Comparison of ENCODE assay signal across 10 cellular contexts in the genomic region with DNA sequence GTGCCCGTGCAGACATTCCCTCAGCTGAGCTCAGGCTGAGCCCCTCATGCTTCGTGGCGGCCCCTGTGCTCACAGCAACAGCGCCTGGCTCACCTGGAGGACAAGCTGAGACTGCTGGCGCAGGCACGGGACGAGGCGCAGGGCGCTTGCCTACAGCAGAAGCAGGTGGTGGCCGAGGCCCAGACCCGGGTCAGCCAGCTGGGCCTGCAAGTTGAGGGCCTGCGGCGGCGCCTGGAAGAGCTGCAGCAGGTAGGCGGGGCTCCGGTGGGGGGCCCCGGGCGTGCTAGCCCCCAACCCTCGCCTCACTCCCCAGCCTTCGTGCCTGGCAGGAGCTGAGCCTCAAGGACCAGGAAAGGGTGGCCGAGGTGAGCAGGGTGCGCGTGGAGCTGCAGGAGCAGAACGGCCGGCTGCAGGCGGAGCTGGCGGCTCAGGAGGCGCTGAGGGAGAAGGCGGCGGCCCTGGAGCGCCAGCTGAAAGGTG. TPM values are rescaled to one million over a fixed set of nuclear protein-coding genes. Genes with fewer than 3 reads are reported as not detected.
DNase-seq lines count a peak whose midpoint lies in the region; ATAC-seq, FAIRE-seq and TF ChIP-seq lines count a peak whose summit lies in the region.
"Had no signal": no experiment of that assay in that cellular context is flagged by ENCODE, and none has a peak within 500 bp of the region (broad histone marks: within the 10 kb centered on the region; RNA-seq: fewer than 3 reads in every experiment).

No MANE protein-coding gene starts in this region.

- H3F3A ChIP-seq in OCI-LY1 (ENCODE audit: insufficient read depth, low read length): no peaks in the 10 kb centered on the region

- DNase-seq in effector memory CD8-positive, alpha-beta T cell: no peak
- DNase-seq in prostate gland (ENCODE audit: low spot score): no peak
- no peak for DNase-seq in inferior parietal cortex (ENCODE audit: extremely low spot score)
- DNase-seq in D721Med (ENCODE audit: insufficient read length, low spot score): no peak
- DNase-seq in NOMO-1 treated with DMSO at 0.1 percent for 48 hours (lab: John Stamatoyannopoulos, UW; ENCODE audit: unreplicated experiment): no peak
- no peak for DNase-seq in amniotic stem cell (lab: John Stamatoyannopoulos, UW)
- DNase-seq: SIG-M5 had no signal

- no peak overlapping the region for H2AFZ ChIP-seq in OCI-LY1 (ENCODE audit: low read length)

- H3K36me3 ChIP-seq in OCI-LY1 (ENCODE audit: insufficient read depth, low read length) (peaks cover 4% of the 10 kb centered on the region; the same call in 1 of the 2 replicates), prostate gland (no peaks in the 10 kb centered on the region)

- no peak for TF ChIP-seq POLR2A in GM18505 (IDR thresholded peaks at IDR 0.05; ENCODE audit: borderline replicate concordance, extremely low read depth, insufficient read depth, insufficient read length)
- no peak for TF ChIP-seq POLR2A in prostate gland (IDR thresholded peaks at IDR 0.05)

- H3K27ac Mint-ChIP-seq in effector memory CD8-positive, alpha-beta T cell: no peak overlapping the region

- H3K4me3 ChIP-seq in OCI-LY1 (ENCODE audit: low read depth, low read length, poor library complexity, severe bottlenecking) (no peak overlapping the region), prostate gland (peak overlapping the region in 1 of 2 donors; percentile 40)

- peak overlapping the region; percentile 84 to 85 for H3K4me3 Mint-ChIP-seq in effector memory CD8-positive, alpha-beta T cell

- no peak for TF ChIP-seq CTCF in OCI-LY1 (IDR thresholded peaks at IDR 0.05; ENCODE audit: low read length)
- TF ChIP-seq CTCF in prostate gland (IDR thresholded peaks at IDR 0.05): no peak
- TF ChIP-seq CTCF in D721Med (IDR thresholded peaks at IDR 0.05; ENCODE audit: insufficient read depth, missing control alignments): no peak

- H3K36me3 Mint-ChIP-seq in effector memory CD8-positive, alpha-beta T cell (ENCODE audit: insufficient read depth): peaks cover 6% of the 10 kb centered on the region

- no peaks in the 10 kb centered on the region for H3K9me2 ChIP-seq in OCI-LY1 (ENCODE audit: low read depth, low read length)

- H3K4me1 ChIP-seq in OCI-LY1 (ENCODE audit: insufficient read depth, low read length, severe bottlenecking) (peaks cover 19% of the 10 kb centered on the region), prostate gland (replicated peaks) (peaks cover 12% of the 10 kb centered on the region)

- ATAC-seq in GM18505 (IDR thresholded peaks at IDR 0.05; ENCODE audit: unreplicated experiment): peak; percentile 1
- no peak for ATAC-seq in effector memory CD8-positive, alpha-beta T cell (replicated peaks)

- peak overlapping the region; percentile 72; the same call in 1 of the 2 replicates for H3K4me2 ChIP-seq in OCI-LY1 (ENCODE audit: low read length)

- intact Hi-C loops in prostate gland (cut with DNase I): loop anchor here (2.0 kb wide), 1 partner anchor 125 kb away; no protein-coding TSS in a partner anchor

- no peaks in the 10 kb centered on the region for H3K9me3 Mint-ChIP-seq in effector memory CD8-positive, alpha-beta T cell
- H3K9me3 Mint-ChIP-seq: naive thymus-derived CD8-positive, alpha-beta T cell had no signal

- H4K20me1 ChIP-seq in OCI-LY1 (ENCODE audit: insufficient read depth, low read length): no peaks in the 10 kb centered on the region

- WGBS in prostate gland: 61% methylated on average over 31 of the region's 31 CpGs

- H3K9me3 ChIP-seq in OCI-LY1 (ENCODE audit: low read length) (no peaks in the 10 kb centered on the region), prostate gland (no peaks in the 10 kb centered on the region)

- no peaks in the 10 kb centered on the region for H3K79me2 ChIP-seq in OCI-LY1 (ENCODE audit: insufficient read depth, low read length)

- H3K27me3 ChIP-seq in OCI-LY1 (ENCODE audit: insufficient read depth, low read length): no peaks in the 10 kb centered on the region
- no peaks in the 10 kb centered on the region for H3K27me3 ChIP-seq in prostate gland (replicated peaks; ENCODE audit: insufficient read depth)

- H3K4me1 Mint-ChIP-seq in effector memory CD8-positive, alpha-beta T cell (ENCODE audit: low read depth in 2 of 2): peaks cover 10% of the 10 kb centered on the region in 2 donors

- H3K27me3 Mint-ChIP-seq in effector memory CD8-positive, alpha-beta T cell: no peaks in the 10 kb centered on the region
- H3K27me3 Mint-ChIP-seq: naive thymus-derived CD8-positive, alpha-beta T cell had no signal

- no peak overlapping the region for H3K9ac ChIP-seq in OCI-LY1 (ENCODE audit: low read length)

- no peak for FAIRE-seq in D721Med (lab: Jason Lieb, UNC)

- H3K27ac ChIP-seq in OCI-LY1 (ENCODE audit: low read depth, low read length, poor library complexity, severe bottlenecking) (no peak overlapping the region), prostate gland (peak overlapping the region; percentile 87 to 88)

RNA-seq across cellular contexts. Expression of a gene that starts 1.4 kb away (rescaled TPM):
- 10 to 100 TPM; 41.8 to 93.9 TPM for total RNA-seq in prostate gland

RNA-seq across cellular contexts. Expression of a gene that starts 6.9 kb away (rescaled TPM):
- 10 to 100 TPM; 22.2 to 24.1 TPM for total RNA-seq in prostate gland

RNA-seq across cellular contexts. Expression of a gene that starts 7.4 kb away (rescaled TPM):
- total RNA-seq in prostate gland: 100 to 1,000 TPM in 1 of 2 donors, 10 to 100 TPM in 1; 84.9 to 263 TPM

RNA-seq across cellular contexts. Expression of a gene that starts 7.5 kb away (rescaled TPM):
- 100 to 1,000 TPM; 235 to 744 TPM for total RNA-seq in prostate gland

RNA-seq across cellular contexts. Expression of a gene that starts 21.6 kb away (rescaled TPM):
- total RNA-seq in prostate gland: 10 to 100 TPM; 48.8 to 92.7 TPM
